1 cellular context compared by ENCODE assay signal in genomic region chr9:100086097-100086496, GRCh38.
TF ChIP-seq lines count a peak whose summit lies in the region.

No MANE protein-coding gene starts in this region.

TF ChIP-seq in HepG2, 621 proteins besides CTCF, POLR2A, EP300 and RAD21:
- TF ChIP-seq HNF1A (IDR thresholded peaks at IDR 0.05; ENCODE audit: low read depth) (no peak), HNF1A (CRISPR knock-in tag; IDR thresholded peaks at IDR 0.05; ENCODE audit: borderline replicate concordance) (no peak), YEATS2 (CRISPR knock-in tag; IDR thresholded peaks at IDR 0.05; ENCODE audit: borderline replicate concordance) (no peak), ZNF326 (CRISPR knock-in tag; IDR thresholded peaks at IDR 0.05; ENCODE audit: borderline replicate concordance) (no peak), SUZ12 (IDR thresholded peaks at IDR 0.05; ENCODE audit: low read depth, low read length) (no peak), ZNF329 (CRISPR knock-in tag; IDR thresholded peaks at IDR 0.05; ENCODE audit: low read depth) (no peak), POGZ (CRISPR knock-in tag; IDR thresholded peaks at IDR 0.05) (no peak), THYN1 (CRISPR knock-in tag; IDR thresholded peaks at IDR 0.05; ENCODE audit: borderline replicate concordance, low read depth) (no peak), RAD51 (IDR thresholded peaks at IDR 0.05; ENCODE audit: borderline replicate concordance) (no peak), ZBTB46 (CRISPR knock-in tag; IDR thresholded peaks at IDR 0.05; ENCODE audit: borderline replicate concordance) (no peak), PRDM4 (CRISPR knock-in tag; IDR thresholded peaks at IDR 0.05; ENCODE audit: borderline replicate concordance) (no peak), ZFY (CRISPR knock-in tag; IDR thresholded peaks at IDR 0.05) (no peak), ZNF678 (CRISPR knock-in tag; IDR thresholded peaks at IDR 0.05) (no peak), PRDM15 (CRISPR knock-in tag; IDR thresholded peaks at IDR 0.05) (no peak)
